In the genomic region with DNA sequence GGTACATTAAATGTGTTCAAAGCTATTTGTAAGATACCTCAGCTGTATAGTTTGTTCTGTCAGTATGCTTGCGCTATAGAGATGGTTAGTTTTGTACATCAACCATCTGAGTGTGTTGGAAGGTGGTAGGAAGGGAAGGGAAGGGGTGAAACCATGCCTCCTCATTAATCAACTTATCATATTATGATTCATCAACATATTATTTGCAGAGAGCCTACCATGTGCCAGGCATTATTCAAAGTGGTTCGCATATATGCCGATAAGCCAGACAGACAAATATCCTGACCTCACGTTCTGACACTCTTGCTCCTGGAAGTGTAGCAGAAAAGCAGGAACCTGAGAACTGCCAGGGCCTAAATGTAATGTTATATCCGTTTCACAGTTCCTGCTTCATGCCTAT, we compare ENCODE assay signal across 12 cellular contexts.
"Had no signal": no experiment of that assay in that cellular context is flagged by ENCODE, and none has a peak within 500 bp of the region (broad histone marks: within the 10 kb centered on the region; RNA-seq: fewer than 3 reads in every experiment).

No MANE protein-coding gene starts in this region.

- H3K27me3 ChIP-seq: body of pancreas, heart right ventricle, tibial artery had no signal

- H3K9me3 Mint-ChIP-seq: T-cell had no signal

- H3K36me3 Mint-ChIP-seq: T-cell had no signal

- H3K4me3 Mint-ChIP-seq: T-cell had no signal

- ATAC-seq: body of pancreas, heart right ventricle, T-cell had no signal

- DNase-seq: activated CD4-positive, alpha-beta T cell treated with anti-CD3 and anti-CD28 coated beads for 4 hours; activated naive CD4-positive, alpha-beta T cell treated with Interleukin-2 at 50 U/mL for 16 hours; body of pancreas; dermis blood vessel endothelial cell; heart right ventricle; islet precursor cell; left ventricle myocardium inferior; retina; T-cell; T1000; tibial artery; WERI-Rb-1 had no signal

- H3K9me3 ChIP-seq: body of pancreas had no signal

- H3K4me1 ChIP-seq: body of pancreas had no signal

- H3K27ac ChIP-seq: body of pancreas, heart right ventricle, left ventricle myocardium inferior, tibial artery, WERI-Rb-1 had no signal

- H3K4me1 Mint-ChIP-seq: T-cell had no signal

- H3K4me3 ChIP-seq: body of pancreas, heart right ventricle, left ventricle myocardium inferior, tibial artery had no signal

- H3K27ac Mint-ChIP-seq: T-cell had no signal

- H3K36me3 ChIP-seq: heart right ventricle, left ventricle myocardium inferior, tibial artery, WERI-Rb-1 had no signal
